In the genomic region with DNA sequence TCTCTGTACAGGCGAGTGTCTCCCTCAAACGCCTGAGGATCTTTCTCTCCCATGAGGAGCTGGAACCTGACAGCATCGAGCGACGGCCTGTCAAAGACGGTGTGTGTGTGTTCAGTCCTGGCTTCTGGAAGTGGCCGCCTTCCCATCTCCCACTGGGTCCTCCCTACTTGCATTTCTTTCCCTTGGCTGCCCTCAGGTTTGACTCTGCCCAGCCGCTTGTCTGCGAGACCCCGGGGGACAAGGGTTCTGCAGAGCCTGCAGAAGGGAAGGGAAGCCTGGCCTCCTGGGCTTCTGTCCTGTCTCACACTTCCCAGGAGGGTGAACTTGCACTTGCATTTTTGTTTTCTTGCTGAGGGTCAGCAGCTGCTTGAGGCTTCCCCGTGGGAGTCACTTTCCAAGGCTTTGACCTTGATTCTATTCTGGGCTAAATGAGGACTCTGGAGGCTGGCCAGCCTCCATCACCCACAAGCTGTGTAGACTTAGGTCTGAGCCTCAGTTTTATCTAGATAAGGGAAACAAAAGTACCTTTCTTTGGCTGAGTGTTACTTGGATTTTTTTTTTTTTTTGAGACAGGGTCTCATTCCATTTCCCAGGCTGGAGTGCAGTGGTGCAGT, we compare ENCODE assay signal across 14 cellular contexts.
DNase-seq lines count a peak whose midpoint lies in the region; ATAC-seq, FAIRE-seq and TF ChIP-seq lines count a peak whose summit lies in the region.
"Had no signal": no experiment of that assay in that cellular context is flagged by ENCODE, and none has a peak within 500 bp of the region (broad histone marks: within the 10 kb centered on the region; RNA-seq: fewer than 3 reads in every experiment).

No MANE protein-coding gene starts in this region.

- H3K9me3 ChIP-seq in KOPT-K1 (ENCODE audit: insufficient read depth, low read length, poor library complexity, severe bottlenecking) (no peaks in the 10 kb centered on the region), HepG2 (ENCODE audit: low read length) (no peaks in the 10 kb centered on the region)
- H3K9me3 ChIP-seq: Caco-2, neutrophil had no signal

- TF ChIP-seq CTCF in HepG2 (CRISPR knock-in tag; IDR thresholded peaks at IDR 0.05) = no peak

- FAIRE-seq in HepG2 (lab: Jason Lieb, UNC) = peak; percentile 83

- H3K4me2 ChIP-seq in HepG2 (ENCODE audit: low read depth, low read length) = no peak overlapping the region

- H3K36me3 ChIP-seq in KOPT-K1 (ENCODE audit: insufficient read depth, low read length) (peaks cover 93% of the 10 kb centered on the region), HepG2 (replicated peaks in 1 of 2; ENCODE audit: control insufficient read depth in 1 of 2, insufficient read depth in 2 of 2, low read length in 2 of 2) (peaks cover 29 to 63% of the 10 kb centered on the region in 2 experiments)

- DNase-seq in cerebellar cortex (ENCODE audit: low spot score) (peak; percentile 73), HepG2 (ENCODE audit: low spot score) (peak; percentile 67), smooth muscle cell of the brain vasculature (ENCODE audit: low read depth, low spot score) (peak; percentile 80), SK-N-DZ (ENCODE audit: low spot score) (no peak), NCI-H187 treated with DMSO at 0.1 percent for 48 hours (lab: John Stamatoyannopoulos, UW) (no peak)
- DNase-seq: activated CD4-positive, alpha-beta T cell treated with anti-CD3 and anti-CD28 coated beads for 4 hours; activated gamma-delta T cell treated with Interleukin-2 at 50 U/mL for 16 hours; Caco-2; foreskin keratinocyte; NCI-H774 had no signal

- POLR2A ChIA-PET in HepG2 (lab: Yijun Ruan, JAX) = interaction anchor here (0.9 kb wide), 1 partner anchor 183 kb away, joined by 4 read pairs; a partner anchor contains a TSS

- whole genome bisulfite sequencing in HepG2 (ENCODE audit: low lambda C conversion rate) = 87% methylated on average over 11 of the region's 11 CpGs

- peak overlapping the region; percentile 35 for H3K27ac ChIP-seq in KOPT-K1 (ENCODE audit: low read depth, low read length, poor library complexity, severe bottlenecking)
- H3K27ac ChIP-seq in HepG2 (ENCODE audit: extremely low read length, insufficient read depth, low read length) = no peak overlapping the region
- H3K27ac ChIP-seq: foreskin keratinocyte, neutrophil had no signal

- peaks cover 22% of the 10 kb centered on the region for H3K4me1 ChIP-seq in HepG2 (ENCODE audit: insufficient read depth, low read length)

- no peak overlapping the region for H3K9ac ChIP-seq in HepG2 (ENCODE audit: insufficient read depth, low read depth, low read length)

- in situ Hi-C loops in HepG2 (cut with HindIII; ENCODE audit: extremely low pct_ligation_motif_present, low pct_unique_long_range_greater_than_20kb) = no loop called here

- TF ChIP-seq EP300 in HepG2 (IDR thresholded peaks at IDR 0.05; ENCODE audit: low read depth in 2 of 2, low read length in 2 of 2) = peak in 1 of 2 experiments; percentile 20; a peak in 1 of 4 replicates
- no peak for TF ChIP-seq EP300 in HepG2 (CRISPR knock-in tag; IDR thresholded peaks at IDR 0.05; ENCODE audit: borderline replicate concordance)

- H4K20me1 ChIP-seq in HepG2 (ENCODE audit: insufficient read depth, low read length) = no peaks in the 10 kb centered on the region

- no peak overlapping the region for H3K4me3 ChIP-seq in HepG2 (replicated peaks in 1 of 3; ENCODE audit: insufficient read depth in 1 of 3, low read depth in 2 of 3, low read length in 3 of 3)

- H3K79me2 ChIP-seq in HepG2 (ENCODE audit: insufficient read depth, low read length) = no peaks in the 10 kb centered on the region

- BruUV-seq in HepG2 (replicated peaks; lab: Mats Ljungman, UMichigan) = no TSS peak

- TF ChIP-seq POLR2A in HepG2 (IDR thresholded peaks at IDR 0.05; ENCODE audit: insufficient read depth in 1 of 2, low read depth in 2 of 2, low read length in 2 of 2) = no peak

- intact Hi-C loops in HepG2 (cut with micrococcal nuclease; ENCODE audit: unreplicated experiment) = no loop called here

- TF ChIP-seq RAD21 in HepG2 (CRISPR knock-in tag; IDR thresholded peaks at IDR 0.05) = no peak

- CTCF ChIA-PET in HepG2 (lab: Yijun Ruan, JAX; ENCODE audit: low intra/inter-chr PET ratio, low total read pairs) = no interaction called here

- no peaks in the 10 kb centered on the region for H3K27me3 ChIP-seq in HepG2 (ENCODE audit: control insufficient read depth in 1 of 2, insufficient read depth in 2 of 2, low read length in 2 of 2)
- H3K27me3 ChIP-seq: foreskin keratinocyte, neutrophil had no signal

- no peak overlapping the region for H2AFZ ChIP-seq in HepG2 (ENCODE audit: low read length)

- ATAC-seq in HepG2 = peak; percentile 56
- no peak for ATAC-seq in HG03095 (IDR thresholded peaks at IDR 0.05; ENCODE audit: unreplicated experiment)
- ATAC-seq in HG02970 (IDR thresholded peaks at IDR 0.05; ENCODE audit: low FRiP score, unreplicated experiment) = no peak
- ATAC-seq: foreskin keratinocyte had no signal

TF ChIP-seq in HepG2, 621 proteins besides CTCF, POLR2A, EP300 and RAD21 (continues in another document):
- TF ChIP-seq HDAC2 (CRISPR knock-in tag; IDR thresholded peaks at IDR 0.05) (peak; percentile 48; the same call in 1 of the 2 replicates), HMG20B (CRISPR knock-in tag; conservative IDR thresholded peaks at IDR 0.05) (peak; percentile 62; the same call in 1 of the 2 replicates), ZNF891 (CRISPR knock-in tag; IDR thresholded peaks at IDR 0.05) (0 out of 2 replicates have a peak, but pooled peaks have one; percentile 55), GATAD2A (CRISPR knock-in tag; IDR thresholded peaks at IDR 0.05) (peak; percentile 39; the same call in 1 of the 2 replicates), RFXAP (CRISPR knock-in tag; IDR thresholded peaks at IDR 0.05; ENCODE audit: borderline replicate concordance) (0 out of 2 replicates have a peak, but pooled peaks have one; percentile 48), HNRNPH1 (optimal IDR thresholded peaks at IDR 0.05; ENCODE audit: low read depth, low read length) (peak; percentile 71), ZSCAN29 (CRISPR knock-in tag; conservative IDR thresholded peaks at IDR 0.05) (0 out of 2 replicates have a peak, but pooled peaks have one; percentile 29), AHR (CRISPR knock-in tag; IDR thresholded peaks at IDR 0.05) (0 out of 2 replicates have a peak, but pooled peaks have one; percentile 51)
- TF ChIP-seq, protein P1, sequence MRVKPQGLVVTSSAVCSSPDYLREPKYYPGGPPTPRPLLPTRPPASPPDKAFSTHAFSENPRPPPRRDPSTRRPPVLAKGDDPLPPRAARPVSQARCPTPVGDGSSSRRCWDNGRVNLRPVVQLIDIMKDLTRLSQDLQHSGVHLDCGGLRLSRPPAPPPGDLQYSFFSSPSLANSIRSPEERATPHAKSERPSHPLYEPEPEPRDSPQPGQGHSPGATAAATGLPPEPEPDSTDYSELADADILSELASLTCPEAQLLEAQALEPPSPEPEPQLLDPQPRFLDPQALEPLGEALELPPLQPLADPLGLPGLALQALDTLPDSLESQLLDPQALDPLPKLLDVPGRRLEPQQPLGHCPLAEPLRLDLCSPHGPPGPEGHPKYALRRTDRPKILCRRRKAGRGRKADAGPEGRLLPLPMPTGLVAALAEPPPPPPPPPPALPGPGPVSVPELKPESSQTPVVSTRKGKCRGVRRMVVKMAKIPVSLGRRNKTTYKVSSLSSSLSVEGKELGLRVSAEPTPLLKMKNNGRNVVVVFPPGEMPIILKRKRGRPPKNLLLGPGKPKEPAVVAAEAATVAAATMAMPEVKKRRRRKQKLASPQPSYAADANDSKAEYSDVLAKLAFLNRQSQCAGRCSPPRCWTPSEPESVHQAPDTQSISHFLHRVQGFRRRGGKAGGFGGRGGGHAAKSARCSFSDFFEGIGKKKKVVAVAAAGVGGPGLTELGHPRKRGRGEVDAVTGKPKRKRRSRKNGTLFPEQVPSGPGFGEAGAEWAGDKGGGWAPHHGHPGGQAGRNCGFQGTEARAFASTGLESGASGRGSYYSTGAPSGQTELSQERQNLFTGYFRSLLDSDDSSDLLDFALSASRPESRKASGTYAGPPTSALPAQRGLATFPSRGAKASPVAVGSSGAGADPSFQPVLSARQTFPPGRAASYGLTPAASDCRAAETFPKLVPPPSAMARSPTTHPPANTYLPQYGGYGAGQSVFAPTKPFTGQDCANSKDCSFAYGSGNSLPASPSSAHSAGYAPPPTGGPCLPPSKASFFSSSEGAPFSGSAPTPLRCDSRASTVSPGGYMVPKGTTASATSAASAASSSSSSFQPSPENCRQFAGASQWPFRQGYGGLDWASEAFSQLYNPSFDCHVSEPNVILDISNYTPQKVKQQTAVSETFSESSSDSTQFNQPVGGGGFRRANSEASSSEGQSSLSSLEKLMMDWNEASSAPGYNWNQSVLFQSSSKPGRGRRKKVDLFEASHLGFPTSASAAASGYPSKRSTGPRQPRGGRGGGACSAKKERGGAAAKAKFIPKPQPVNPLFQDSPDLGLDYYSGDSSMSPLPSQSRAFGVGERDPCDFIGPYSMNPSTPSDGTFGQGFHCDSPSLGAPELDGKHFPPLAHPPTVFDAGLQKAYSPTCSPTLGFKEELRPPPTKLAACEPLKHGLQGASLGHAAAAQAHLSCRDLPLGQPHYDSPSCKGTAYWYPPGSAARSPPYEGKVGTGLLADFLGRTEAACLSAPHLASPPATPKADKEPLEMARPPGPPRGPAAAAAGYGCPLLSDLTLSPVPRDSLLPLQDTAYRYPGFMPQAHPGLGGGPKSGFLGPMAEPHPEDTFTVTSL (CRISPR knock-in tag; IDR thresholded peaks at IDR 0.05; ENCODE audit: borderline replicate concordance) = no peak
- TF ChIP-seq, protein P2, sequence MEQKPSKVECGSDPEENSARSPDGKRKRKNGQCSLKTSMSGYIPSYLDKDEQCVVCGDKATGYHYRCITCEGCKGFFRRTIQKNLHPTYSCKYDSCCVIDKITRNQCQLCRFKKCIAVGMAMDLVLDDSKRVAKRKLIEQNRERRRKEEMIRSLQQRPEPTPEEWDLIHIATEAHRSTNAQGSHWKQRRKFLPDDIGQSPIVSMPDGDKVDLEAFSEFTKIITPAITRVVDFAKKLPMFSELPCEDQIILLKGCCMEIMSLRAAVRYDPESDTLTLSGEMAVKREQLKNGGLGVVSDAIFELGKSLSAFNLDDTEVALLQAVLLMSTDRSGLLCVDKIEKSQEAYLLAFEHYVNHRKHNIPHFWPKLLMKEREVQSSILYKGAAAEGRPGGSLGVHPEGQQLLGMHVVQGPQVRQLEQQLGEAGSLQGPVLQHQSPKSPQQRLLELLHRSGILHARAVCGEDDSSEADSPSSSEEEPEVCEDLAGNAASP (CRISPR knock-in tag; IDR thresholded peaks at IDR 0.05; ENCODE audit: borderline replicate concordance) = peak; percentile 95; the same call in 1 of the 2 replicates
- TF ChIP-seq, protein P3, sequence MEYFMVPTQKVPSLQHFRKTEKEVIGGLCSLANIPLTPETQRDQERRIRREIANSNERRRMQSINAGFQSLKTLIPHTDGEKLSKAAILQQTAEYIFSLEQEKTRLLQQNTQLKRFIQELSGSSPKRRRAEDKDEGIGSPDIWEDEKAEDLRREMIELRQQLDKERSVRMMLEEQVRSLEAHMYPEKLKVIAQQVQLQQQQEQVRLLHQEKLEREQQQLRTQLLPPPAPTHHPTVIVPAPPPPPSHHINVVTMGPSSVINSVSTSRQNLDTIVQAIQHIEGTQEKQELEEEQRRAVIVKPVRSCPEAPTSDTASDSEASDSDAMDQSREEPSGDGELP (IDR thresholded peaks at IDR 0.05; ENCODE audit: borderline replicate concordance, low read depth) = 0 out of 2 replicates have a peak, but pooled peaks have one; percentile 4

Comparison
In these comparisons a context has a peak if more than half of its experiments do, and no peak if none do; other contexts are left out.
1. DNase-seq: peak in cerebellar cortex (single experiment), HepG2 (single experiment) and smooth muscle cell of the brain vasculature (single experiment); none in SK-N-DZ (single experiment) and NCI-H187 treated with DMSO at 0.1 percent for 48 hours (single experiment).